In the genomic region with DNA sequence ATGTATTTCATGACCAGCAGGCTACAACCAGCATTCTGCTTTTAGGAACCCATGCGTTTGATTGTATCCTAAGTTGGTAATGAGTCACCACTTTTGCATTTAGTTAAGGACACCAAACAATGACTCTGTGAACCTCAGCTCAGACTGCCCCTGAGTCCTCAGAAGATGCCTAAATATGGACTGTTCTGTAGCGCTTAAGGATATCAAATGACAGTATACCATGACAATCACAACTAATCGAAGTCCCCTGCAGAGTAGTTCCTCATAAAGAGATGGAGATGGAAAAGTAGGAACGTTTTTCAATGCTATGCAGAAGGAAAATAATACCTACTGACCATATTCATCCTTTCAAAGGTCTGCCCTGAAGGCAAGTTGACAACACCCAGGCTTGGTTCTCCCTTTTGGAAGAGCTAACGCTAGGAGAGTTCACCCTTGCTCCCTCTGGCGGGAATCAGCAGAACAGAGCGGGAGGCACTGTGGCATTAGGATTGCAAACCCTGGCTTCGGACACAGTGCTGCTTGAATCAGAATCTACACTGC, we compare ENCODE assay signal across 9 cellular contexts.
DNase-seq lines count a peak whose midpoint lies in the region; ATAC-seq and TF ChIP-seq lines count a peak whose summit lies in the region.
"Had no signal": no experiment of that assay in that cellular context is flagged by ENCODE, and none has a peak within 500 bp of the region (broad histone marks: within the 10 kb centered on the region; RNA-seq: fewer than 3 reads in every experiment).

No MANE protein-coding gene starts in this region.

- no peak overlapping the region for H2AFZ ChIP-seq in GM23338
- H2AFZ ChIP-seq in fibroblast of lung (ENCODE audit: low read length), result no peak overlapping the region
- H2AFZ ChIP-seq in neural progenitor cell (replicated peaks), result no peak overlapping the region
- H2AFZ ChIP-seq: parathyroid adenoma had no signal

- peak; percentile 94 for ATAC-seq in GM23338
- no peak for ATAC-seq in GM21737 (IDR thresholded peaks at IDR 0.05; ENCODE audit: unreplicated experiment)

- no peaks in the 10 kb centered on the region for H3K9me3 Mint-ChIP-seq in GM23338
- no peaks in the 10 kb centered on the region for H3K9me3 Mint-ChIP-seq in neural progenitor cell

- H3K27ac ChIP-seq in GM23338 (ENCODE audit: low read depth), result no peak overlapping the region
- H3K27ac ChIP-seq in fibroblast of lung (ENCODE audit: insufficient read depth, low read length), result no peak overlapping the region
- no peak overlapping the region for H3K27ac ChIP-seq in neural progenitor cell
- H3K27ac ChIP-seq: parathyroid adenoma had no signal

- no peaks in the 10 kb centered on the region for H3K9me3 ChIP-seq in fibroblast of lung (ENCODE audit: control insufficient read depth, insufficient read depth, low read depth, low read length)
- H3K9me3 ChIP-seq in neural progenitor cell (ENCODE audit: low read depth), result no peaks in the 10 kb centered on the region

- H3K36me3 Mint-ChIP-seq in GM23338 (ENCODE audit: low read depth) (no peaks in the 10 kb centered on the region), neural progenitor cell (no peaks in the 10 kb centered on the region)

- TF ChIP-seq CTCF in GM23338 (conservative IDR thresholded peaks at IDR 0.05; ENCODE audit: low read depth in 2 of 2) (peak; percentile 73 to 84), fibroblast of lung (conservative IDR thresholded peaks at IDR 0.05 in 1 of 2, IDR thresholded peaks at IDR 0.05 in 1 of 2; ENCODE audit: low read depth in 1 of 2, low read length in 2 of 2) (peak; percentile 16 to 56), neural progenitor cell (IDR thresholded peaks at IDR 0.05) (peak; percentile 65)

- DNase-seq in GM23338 (ENCODE audit: low spot score), result peak; percentile 87
- peak; percentile 13 for DNase-seq in OCI-M1 (lab: John Stamatoyannopoulos, UW)
- DNase-seq in fibroblast of lung (ENCODE audit: low read depth in 2 of 2), result peak; percentile 47 to 80
- DNase-seq in neural progenitor cell (ENCODE audit: low spot score), result peak; percentile 75
- no peak for DNase-seq in activated T-cell treated with anti-CD3 and anti-CD28 coated beads, Interleukin-2, amount 50 U/mL, for 48 hours
- no peak for DNase-seq in activated CD4-positive, CD25-positive, alpha-beta regulatory T cell treated with anti-CD3 and anti-CD28 coated beads, Interleukin-2, amount 50 U/mL, for 72 hours
- DNase-seq in NCI-H1694 treated with DMSO at 0.1 percent for 48 hours (lab: John Stamatoyannopoulos, UW), result no peak

- H3K4me1 ChIP-seq in GM23338 (ENCODE audit: insufficient read depth) (peaks cover 24% of the 10 kb centered on the region), fibroblast of lung (ENCODE audit: control insufficient read depth, extremely low read depth, insufficient read depth, low read length) (no peaks in the 10 kb centered on the region), neural progenitor cell (peaks cover 19% of the 10 kb centered on the region)
- H3K4me1 ChIP-seq: parathyroid adenoma had no signal

- H3K27me3 ChIP-seq in GM23338 (ENCODE audit: insufficient read depth), result no peaks in the 10 kb centered on the region; the same call in 1 of the 2 replicates
- no peaks in the 10 kb centered on the region for H3K27me3 ChIP-seq in fibroblast of lung (ENCODE audit: control insufficient read depth, insufficient read depth, low read length)
- no peaks in the 10 kb centered on the region for H3K27me3 ChIP-seq in neural progenitor cell

- H3F3A ChIP-seq in GM23338 (replicated peaks; ENCODE audit: low read depth), result no peaks in the 10 kb centered on the region
- peaks cover 26% of the 10 kb centered on the region for H3F3A ChIP-seq in neural progenitor cell (ENCODE audit: low read depth)

- peaks cover 13% of the 10 kb centered on the region for H3K9me2 ChIP-seq in GM23338 (ENCODE audit: insufficient read depth)

- no peak overlapping the region for H3K4me2 ChIP-seq in GM23338
- H3K4me2 ChIP-seq in fibroblast of lung (ENCODE audit: extremely low read depth, insufficient read depth, low read length), result no peak overlapping the region
- peak overlapping the region; percentile 65 for H3K4me2 ChIP-seq in neural progenitor cell

- H4K20me1 ChIP-seq in GM23338 (replicated peaks; ENCODE audit: insufficient read depth) (no peaks in the 10 kb centered on the region), fibroblast of lung (ENCODE audit: control insufficient read depth, extremely low read depth, insufficient read depth, low read length) (no peaks in the 10 kb centered on the region), neural progenitor cell (ENCODE audit: low read depth) (peaks cover 4% of the 10 kb centered on the region)

- H3K27ac Mint-ChIP-seq in GM23338 (no peak overlapping the region), neural progenitor cell (no peak overlapping the region)

- H3K4me1 Mint-ChIP-seq in GM23338 (peaks cover 40% of the 10 kb centered on the region), neural progenitor cell (peaks cover 32% of the 10 kb centered on the region)

- H3K36me3 ChIP-seq in GM23338 (ENCODE audit: insufficient read depth), result no peaks in the 10 kb centered on the region
- no peaks in the 10 kb centered on the region for H3K36me3 ChIP-seq in fibroblast of lung (ENCODE audit: control insufficient read depth, insufficient read depth, low read length)
- H3K36me3 ChIP-seq in neural progenitor cell, result no peaks in the 10 kb centered on the region

- no peaks in the 10 kb centered on the region for H3K27me3 Mint-ChIP-seq in GM23338 (ENCODE audit: insufficient read depth, low read depth, poor library complexity)
- no peaks in the 10 kb centered on the region for H3K27me3 Mint-ChIP-seq in neural progenitor cell (ENCODE audit: insufficient read depth, low read depth)

- H3K9ac ChIP-seq in fibroblast of lung (ENCODE audit: insufficient read depth, low read length) (no peak overlapping the region), neural progenitor cell (no peak overlapping the region)
- H3K9ac ChIP-seq: parathyroid adenoma had no signal

- H3K4me3 Mint-ChIP-seq in GM23338 (no peak overlapping the region), neural progenitor cell (no peak overlapping the region)

- H3K79me2 ChIP-seq in GM23338 (replicated peaks; ENCODE audit: insufficient read depth) (no peaks in the 10 kb centered on the region), fibroblast of lung (ENCODE audit: control insufficient read depth, insufficient read depth, low read length) (no peaks in the 10 kb centered on the region), neural progenitor cell (ENCODE audit: low read depth) (no peaks in the 10 kb centered on the region)

- H3K4me3 ChIP-seq in GM23338, result no peak overlapping the region
- no peak overlapping the region for H3K4me3 ChIP-seq in fibroblast of lung (replicated peaks in 1 of 4; ENCODE audit: control extremely low read depth in 1 of 4, insufficient read depth in 1 of 4, low read depth in 3 of 4, low read length in 4 of 4)
- no peak overlapping the region for H3K4me3 ChIP-seq in neural progenitor cell

TF ChIP-seq in GM23338, 12 proteins besides CTCF, POLR2A, EP300 and RAD21 (continues in another document):
- TF ChIP-seq ZNF331 (CRISPR knock-in tag; IDR thresholded peaks at IDR 0.05; ENCODE audit: low read depth), result no peak
- TF ChIP-seq ETS1 (IDR thresholded peaks at IDR 0.05), result no peak
- TF ChIP-seq, protein P1, sequence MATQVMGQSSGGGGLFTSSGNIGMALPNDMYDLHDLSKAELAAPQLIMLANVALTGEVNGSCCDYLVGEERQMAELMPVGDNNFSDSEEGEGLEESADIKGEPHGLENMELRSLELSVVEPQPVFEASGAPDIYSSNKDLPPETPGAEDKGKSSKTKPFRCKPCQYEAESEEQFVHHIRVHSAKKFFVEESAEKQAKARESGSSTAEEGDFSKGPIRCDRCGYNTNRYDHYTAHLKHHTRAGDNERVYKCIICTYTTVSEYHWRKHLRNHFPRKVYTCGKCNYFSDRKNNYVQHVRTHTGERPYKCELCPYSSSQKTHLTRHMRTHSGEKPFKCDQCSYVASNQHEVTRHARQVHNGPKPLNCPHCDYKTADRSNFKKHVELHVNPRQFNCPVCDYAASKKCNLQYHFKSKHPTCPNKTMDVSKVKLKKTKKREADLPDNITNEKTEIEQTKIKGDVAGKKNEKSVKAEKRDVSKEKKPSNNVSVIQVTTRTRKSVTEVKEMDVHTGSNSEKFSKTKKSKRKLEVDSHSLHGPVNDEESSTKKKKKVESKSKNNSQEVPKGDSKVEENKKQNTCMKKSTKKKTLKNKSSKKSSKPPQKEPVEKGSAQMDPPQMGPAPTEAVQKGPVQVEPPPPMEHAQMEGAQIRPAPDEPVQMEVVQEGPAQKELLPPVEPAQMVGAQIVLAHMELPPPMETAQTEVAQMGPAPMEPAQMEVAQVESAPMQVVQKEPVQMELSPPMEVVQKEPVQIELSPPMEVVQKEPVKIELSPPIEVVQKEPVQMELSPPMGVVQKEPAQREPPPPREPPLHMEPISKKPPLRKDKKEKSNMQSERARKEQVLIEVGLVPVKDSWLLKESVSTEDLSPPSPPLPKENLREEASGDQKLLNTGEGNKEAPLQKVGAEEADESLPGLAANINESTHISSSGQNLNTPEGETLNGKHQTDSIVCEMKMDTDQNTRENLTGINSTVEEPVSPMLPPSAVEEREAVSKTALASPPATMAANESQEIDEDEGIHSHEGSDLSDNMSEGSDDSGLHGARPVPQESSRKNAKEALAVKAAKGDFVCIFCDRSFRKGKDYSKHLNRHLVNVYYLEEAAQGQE (IDR thresholded peaks at IDR 0.05; ENCODE audit: unreplicated experiment), result no peak
- TF ChIP-seq NANOG (IDR thresholded peaks at IDR 0.05; ENCODE audit: borderline replicate concordance), result no peak
- TF ChIP-seq EZH2 (IDR thresholded peaks at IDR 0.05; ENCODE audit: low read depth, unreplicated experiment), result no peak
- TF ChIP-seq ZNF114 (CRISPR knock-in tag; IDR thresholded peaks at IDR 0.05), result no peak

Comparison
In these comparisons a context has a peak if more than half of its experiments do, and no peak if none do; other contexts are left out.
1. DNase-seq: peak in GM23338 (single experiment), OCI-M1 (single experiment), fibroblast of lung (2 of 2) and neural progenitor cell (single experiment); none in activated T-cell treated with anti-CD3 and anti-CD28 coated beads, Interleukin-2, amount 50 U/mL, for 48 hours (0 of 2), activated CD4-positive, CD25-positive, alpha-beta regulatory T cell treated with anti-CD3 and anti-CD28 coated beads, Interleukin-2, amount 50 U/mL, for 72 hours (single experiment) and NCI-H1694 treated with DMSO at 0.1 percent for 48 hours (single experiment).
2. Peak in every context shown above with its lines, with median percentiles within 50 percentile points of each other: CTCF ChIP-seq.